Comparison of ENCODE assay signal across 1 cellular context in genomic region chr5:82167372-82167771, GRCh38.
TF ChIP-seq lines count a peak whose summit lies in the region.

No MANE protein-coding gene starts in this region.

TF ChIP-seq in GM23338, 12 proteins besides CTCF, POLR2A, EP300 and RAD21 (continued from another document):
- TF ChIP-seq EZH2phosphoT487 (IDR thresholded peaks at IDR 0.05; ENCODE audit: unreplicated experiment), result no peak
- TF ChIP-seq ETS1 (IDR thresholded peaks at IDR 0.05), result no peak
- TF ChIP-seq REST (IDR thresholded peaks at IDR 0.05; ENCODE audit: unreplicated experiment), result no peak
